Comparison of ENCODE assay signal across 20 cellular contexts in genomic region chr5:67858470-67859096, GRCh38.
"Had no signal": no experiment of that assay in that cellular context is flagged by ENCODE, and none has a peak within 500 bp of the region (broad histone marks: within the 10 kb centered on the region; RNA-seq: fewer than 3 reads in every experiment).

No MANE protein-coding gene starts in this region.

- H3K9me3 ChIP-seq: SK-N-SH had no signal

- H3K4me2 ChIP-seq: SK-N-SH had no signal

- FAIRE-seq: HTR-8/SVneo, RCC 7860 had no signal

- H3K27ac ChIP-seq: HL-60, RWPE1 had no signal

- DNase-seq: KBM-7, NCI-H1092, NCI-H1105 treated with DMSO at 0.1 percent for 48 hours, NCI-H1417 treated with DMSO at 0.1 percent for 48 hours, NCI-H146, NCI-H1694 treated with DMSO at 0.1 percent for 48 hours, NCI-H1930, NCI-H2081 treated with DMSO at 0.1 percent for 48 hours, NCI-H345, NCI-H446 treated with DMSO at 0.1 percent for 48 hours, NCI-H510A treated with DMSO at 0.1 percent for 48 hours, NCI-H774, SHP77, SK-N-SH, SW 1271, T-cell had no signal

- ATAC-seq: T-cell had no signal

- H3K9ac ChIP-seq: SK-N-SH had no signal
